Comparison of ENCODE assay signal across 9 cellular contexts in genomic region chr10:70656489-70656888, GRCh38. TPM values are rescaled to one million over a fixed set of nuclear protein-coding genes. Genes with fewer than 3 reads are reported as not detected.
DNase-seq lines count a peak whose midpoint lies in the region; ATAC-seq and TF ChIP-seq lines count a peak whose summit lies in the region.
"Had no signal": no experiment of that assay in that cellular context is flagged by ENCODE, and none has a peak within 500 bp of the region (broad histone marks: within the 10 kb centered on the region; RNA-seq: fewer than 3 reads in every experiment).

No MANE protein-coding gene starts in this region.

- intact Hi-C loops in thyroid gland (cut with DNase I), result no loop called here

- H3K27me3 ChIP-seq in thyroid gland (no peaks in the 10 kb centered on the region), gastroesophageal sphincter (no peaks in the 10 kb centered on the region)

- 56 to 60% methylated on average over 3 of the region's 3 CpGs for WGBS in thyroid gland, 2 donors
- 17 to 43% methylated on average over 2 to 3 of the region's 3 CpGs for WGBS in gastroesophageal sphincter (ENCODE audit: low coverage in 1 of 2), 2 donors

- in situ Hi-C loops in GM13976 (cut with MboI; ENCODE audit: low sequenced_read_pairs, unreplicated experiment), result no loop called here

- H3K27ac ChIP-seq in thyroid gland (no peak overlapping the region), gastroesophageal sphincter (no peak overlapping the region)

- no peak overlapping the region for H3K4me3 ChIP-seq in fibroblast of pulmonary artery (replicated peaks; ENCODE audit: low read depth, low read length)
- H3K4me3 ChIP-seq in thyroid gland (replicated peaks in 1 of 3), result no peak overlapping the region
- H3K4me3 ChIP-seq in gastroesophageal sphincter, result no peak overlapping the region

- peaks cover 16% of the 10 kb centered on the region for H3K9me3 Mint-ChIP-seq in stimulated activated memory B cell treated with anti-CD40 and anti-IgM and Interleukin-4, amounts not matched to agents 10 μg/mL and 1 μg/mL and 100 μg/mL, for 72 hours

- TF ChIP-seq CTCF in GM13976 (IDR thresholded peaks at IDR 0.05; ENCODE audit: borderline replicate concordance, control extremely low read depth, extremely low read depth, insufficient read depth, missing control alignments), result no peak
- TF ChIP-seq CTCF in fibroblast of pulmonary artery (IDR thresholded peaks at IDR 0.05; ENCODE audit: low read length, missing control alignments), result no peak
- no peak for TF ChIP-seq CTCF in thyroid gland (IDR thresholded peaks at IDR 0.05)
- no peak for TF ChIP-seq CTCF in gastroesophageal sphincter (IDR thresholded peaks at IDR 0.05)

- no peak overlapping the region for H3K27ac Mint-ChIP-seq in stimulated activated memory B cell treated with anti-CD40 and anti-IgM and Interleukin-4, amounts not matched to agents 10 μg/mL and 1 μg/mL and 100 μg/mL, for 72 hours

- H3K9me3 ChIP-seq in thyroid gland (no peaks in the 10 kb centered on the region), gastroesophageal sphincter (peaks cover 0 to 10% (median 0%) of the 10 kb centered on the region in 3 donors)

- H3K4me3 Mint-ChIP-seq in stimulated activated memory B cell treated with anti-CD40 and anti-IgM and Interleukin-4, amounts not matched to agents 10 μg/mL and 1 μg/mL and 100 μg/mL, for 72 hours, result no peak overlapping the region

- peaks cover 42% of the 10 kb centered on the region for H3K27me3 Mint-ChIP-seq in stimulated activated memory B cell treated with anti-CD40 and anti-IgM and Interleukin-4, amounts not matched to agents 10 μg/mL and 1 μg/mL and 100 μg/mL, for 72 hours

- H3K4me1 ChIP-seq in thyroid gland (no peaks in the 10 kb centered on the region), gastroesophageal sphincter (peaks cover 0 to 11% (median 0%) of the 10 kb centered on the region in 3 donors)

- ATAC-seq in HG02610 (IDR thresholded peaks at IDR 0.05; ENCODE audit: unreplicated experiment), result peak; percentile 93
- ATAC-seq in stimulated activated memory B cell treated with anti-CD40 and anti-IgM and Interleukin-4, amounts not matched to agents 10 μg/mL and 1 μg/mL and 100 μg/mL, for 72 hours, result peak; percentile 93
- ATAC-seq in gastroesophageal sphincter, result no peak

- peaks cover 10% of the 10 kb centered on the region for H3K4me1 Mint-ChIP-seq in stimulated activated memory B cell treated with anti-CD40 and anti-IgM and Interleukin-4, amounts not matched to agents 10 μg/mL and 1 μg/mL and 100 μg/mL, for 72 hours

- H3K36me3 Mint-ChIP-seq in stimulated activated memory B cell treated with anti-CD40 and anti-IgM and Interleukin-4, amounts not matched to agents 10 μg/mL and 1 μg/mL and 100 μg/mL, for 72 hours, result no peaks in the 10 kb centered on the region

- DNase-seq in GM13976 (ENCODE audit: low spot score) (peak; percentile 73), T1000 (lab: John Stamatoyannopoulos, UW) (peak; percentile 76), fibroblast of pulmonary artery (ENCODE audit: low read depth) (peak; percentile 92), thyroid gland (no peak), NCI-H2107 treated with DMSO at 0.1 percent for 48 hours (lab: John Stamatoyannopoulos, UW; ENCODE audit: unreplicated experiment) (no peak)

- H3K36me3 ChIP-seq in thyroid gland (no peaks in the 10 kb centered on the region), gastroesophageal sphincter (no peaks in the 10 kb centered on the region)

- TF ChIP-seq POLR2A in thyroid gland (IDR thresholded peaks at IDR 0.05), result no peak
- TF ChIP-seq POLR2A in gastroesophageal sphincter (IDR thresholded peaks at IDR 0.05), result no peak

- TF ChIP-seq EP300 in gastroesophageal sphincter (IDR thresholded peaks at IDR 0.05), result no peak

RNA-seq across cellular contexts. Expression of gene ADAMTS14, which starts 15.8 kb away (rescaled TPM):
- total RNA-seq in thyroid gland, result not detected
- under 1 TPM in 2 of 4 donors, not detected in 2; 0.04 to 0.27 TPM for total RNA-seq in gastroesophageal sphincter
- total RNA-seq: mononuclear cell had no signal

RNA-seq across cellular contexts. Expression of gene PRF1, which starts 53.9 kb away (rescaled TPM):
- total RNA-seq in thyroid gland, result 1 to 10 TPM; 1.4 to 3.5 (median 2.9) TPM
- total RNA-seq in gastroesophageal sphincter, result 1 to 10 TPM in 2 of 4 donors, under 1 TPM in 1, not detected in 1; 0.96 to 3.9 (median 2.0) TPM

Comparison
In these comparisons a context has a peak if more than half of its experiments do, and no peak if none do; other contexts are left out.
1. DNase-seq: peak in GM13976 (single experiment), T1000 (single experiment) and fibroblast of pulmonary artery (single experiment); none in thyroid gland (0 of 2) and NCI-H2107 treated with DMSO at 0.1 percent for 48 hours (single experiment).